Comparison of ENCODE assay signal across 8 cellular contexts in the genomic region with DNA sequence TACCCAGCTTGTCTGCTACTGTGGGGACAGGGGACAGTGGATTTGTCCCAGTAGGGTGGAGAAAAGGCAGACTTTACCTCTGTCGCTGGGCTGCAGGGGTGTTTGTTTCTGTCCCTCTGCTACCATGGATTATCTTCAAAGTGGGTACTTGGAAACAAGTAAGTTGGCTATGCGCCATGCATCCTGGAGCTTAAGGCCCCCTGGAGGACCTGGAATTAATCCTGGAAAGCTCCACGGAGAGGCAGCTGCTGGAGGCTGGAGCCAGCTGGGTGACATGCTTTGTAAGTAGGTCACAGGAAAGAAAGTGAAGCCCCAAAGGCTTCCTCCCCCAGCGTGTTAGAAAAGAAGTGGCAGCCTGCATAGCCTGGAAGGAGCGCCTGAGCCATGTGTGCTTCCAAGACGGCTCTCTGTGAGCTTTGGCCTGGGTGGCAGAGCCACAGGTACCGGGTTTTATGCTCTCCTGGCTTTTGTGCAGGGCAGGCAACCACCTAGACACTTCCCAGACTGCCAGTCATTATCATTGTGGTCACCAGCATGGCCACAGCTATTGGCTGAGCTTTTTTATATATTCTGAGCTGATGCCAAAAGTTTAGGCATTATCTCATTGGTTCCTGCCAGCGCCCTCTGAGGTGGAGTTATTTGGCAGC. TPM values are rescaled to one million over a fixed set of nuclear protein-coding genes. Genes with fewer than 3 reads are reported as not detected.
DNase-seq lines count a peak whose midpoint lies in the region; ATAC-seq lines count a peak whose summit lies in the region.

No MANE protein-coding gene starts in this region.

- peak in 9 of 14 donors; percentile 9 to 68 (median 38) for DNase-seq in C1 segment of cervical spinal cord (lab: John Stamatoyannopoulos, UW)
- DNase-seq in NCI-H2081 treated with DMSO at 0.1 percent for 48 hours (lab: John Stamatoyannopoulos, UW) = peak; percentile 22
- DNase-seq in cerebellum (ENCODE audit: low spot score) = peak; percentile 30
- DNase-seq in medulla oblongata (ENCODE audit: extremely low spot score) = peak; percentile 75
- no peak for DNase-seq in stimulated activated CD4-positive, alpha-beta T cell treated with anti-CD3 and anti-CD28 coated beads, Interleukin-4, amount 100 ng/mL, for 4 hours
- DNase-seq in activated effector memory CD4-positive, alpha-beta T cell treated with Interleukin-2 at 50 U/mL for 16 hours = no peak
- no peak for DNase-seq in GOT3 (lab: John Stamatoyannopoulos, UW)

- ATAC-seq in HG02885 (IDR thresholded peaks at IDR 0.05; ENCODE audit: poor library complexity, unreplicated experiment) = no peak

RNA-seq across cellular contexts. Expression of a gene that starts 9.5 kb away (rescaled TPM):
- total RNA-seq in cerebellum = 21.7 TPM

RNA-seq across cellular contexts. Expression of a gene that starts 47.6 kb away (rescaled TPM):
- 74.1 TPM for total RNA-seq in cerebellum

Comparison
In these comparisons a context has a peak if more than half of its experiments do, and no peak if none do; other contexts are left out.
1. DNase-seq: peak in C1 segment of cervical spinal cord (9 of 14), NCI-H2081 treated with DMSO at 0.1 percent for 48 hours (single experiment), cerebellum (single experiment) and medulla oblongata (single experiment); none in stimulated activated CD4-positive, alpha-beta T cell treated with anti-CD3 and anti-CD28 coated beads, Interleukin-4, amount 100 ng/mL, for 4 hours (0 of 2), activated effector memory CD4-positive, alpha-beta T cell treated with Interleukin-2 at 50 U/mL for 16 hours (single experiment) and GOT3 (single experiment).